In the genomic region with DNA sequence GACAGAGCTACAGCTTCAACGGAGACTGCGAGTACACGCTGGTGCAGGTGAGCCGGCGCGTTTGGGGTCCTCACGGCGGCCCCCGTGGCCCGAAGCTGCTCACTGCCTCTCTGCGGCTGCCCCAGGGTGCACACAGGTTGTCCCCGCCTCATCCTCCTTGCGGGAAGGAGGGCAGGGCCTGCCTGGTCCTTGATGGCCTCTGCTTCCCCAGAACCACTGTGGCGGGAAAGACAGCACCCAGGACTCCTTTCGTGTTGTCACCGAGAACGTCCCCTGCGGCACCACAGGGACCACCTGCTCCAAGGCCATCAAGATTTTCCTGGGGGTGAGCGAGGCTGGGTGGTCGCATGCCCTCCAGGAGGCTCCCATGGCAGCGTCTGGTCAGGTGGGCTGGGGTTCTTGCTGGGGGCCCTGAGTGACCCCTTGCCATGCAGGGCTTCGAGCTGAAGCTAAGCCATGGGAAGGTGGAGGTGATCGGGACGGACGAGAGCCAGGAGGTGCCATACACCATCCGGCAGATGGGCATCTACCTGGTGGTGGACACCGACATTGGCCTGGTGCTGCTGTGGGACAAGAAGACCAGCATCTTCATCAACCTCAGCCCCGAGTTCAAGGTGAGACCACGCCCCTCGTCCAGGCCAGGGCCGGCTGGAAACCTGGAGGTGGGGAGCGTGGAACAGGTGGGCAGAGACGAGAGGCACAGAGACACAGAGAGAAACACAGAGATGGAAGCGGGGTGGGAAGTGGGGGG, we compare ENCODE assay signal across 1 cellular context.
TF ChIP-seq lines count a peak whose summit lies in the region.

No MANE protein-coding gene starts in this region.

TF ChIP-seq in HepG2, 621 proteins besides CTCF, POLR2A, EP300 and RAD21:
- TF ChIP-seq SAFB2 (CRISPR knock-in tag; IDR thresholded peaks at IDR 0.05; ENCODE audit: borderline replicate concordance, low read depth): no peak
- TF ChIP-seq ARNTL (CRISPR knock-in tag; IDR thresholded peaks at IDR 0.05): no peak
